Comparison of ENCODE assay signal across 8 cellular contexts in genomic region chr2:237674731-237675276, GRCh38. TPM values are rescaled to one million over a fixed set of nuclear protein-coding genes. Genes with fewer than 3 reads are reported as not detected.
DNase-seq lines count a peak whose midpoint lies in the region; ATAC-seq and TF ChIP-seq lines count a peak whose summit lies in the region.

No MANE protein-coding gene starts in this region.

- peak overlapping the region; percentile 92 for H3K4me2 ChIP-seq in OCI-LY1 (ENCODE audit: low read length)
- H3K4me2 ChIP-seq in fibroblast of lung (ENCODE audit: extremely low read depth, insufficient read depth, low read length), result peak overlapping the region; percentile 44
- H3K4me2 ChIP-seq in neural cell (ENCODE audit: low read length), result no peak overlapping the region

- H3K9me2 ChIP-seq in OCI-LY1 (ENCODE audit: low read depth, low read length), result no peaks in the 10 kb centered on the region
- no peaks in the 10 kb centered on the region for H3K9me2 ChIP-seq in neural cell (ENCODE audit: insufficient read depth, low read length)

- POLR2A ChIA-PET in AG04450 (lab: Yijun Ruan, JAX), result interaction anchor here (1.0 kb wide), 1 partner anchor 18 kb away, joined by 3 read pairs; no protein-coding TSS in a partner anchor

- peak; percentile 11 for TF ChIP-seq RAD21 in neural cell (conservative IDR thresholded peaks at IDR 0.05)

- H3K9me3 ChIP-seq in AG04450 (ENCODE audit: control insufficient read depth, insufficient read depth, low read length), result no peaks in the 10 kb centered on the region
- no peaks in the 10 kb centered on the region for H3K9me3 ChIP-seq in OCI-LY1 (ENCODE audit: low read length)
- H3K9me3 ChIP-seq in fibroblast of lung (ENCODE audit: control insufficient read depth, insufficient read depth, low read depth, low read length), result no peaks in the 10 kb centered on the region
- no peaks in the 10 kb centered on the region for H3K9me3 ChIP-seq in neural cell (ENCODE audit: low read length)
- no peaks in the 10 kb centered on the region for H3K9me3 ChIP-seq in subcutaneous abdominal adipose tissue (ENCODE audit: control insufficient read depth in 5 of 5, low read length in 5 of 5)

- no peak for TF ChIP-seq CTCF in AG04450 (IDR thresholded peaks at IDR 0.05; ENCODE audit: low read depth, low read length)
- no peak for TF ChIP-seq CTCF in OCI-LY1 (IDR thresholded peaks at IDR 0.05; ENCODE audit: low read length)
- peak in 1 of 2 donors; percentile 8 for TF ChIP-seq CTCF in fibroblast of lung (conservative IDR thresholded peaks at IDR 0.05 in 1 of 2, IDR thresholded peaks at IDR 0.05 in 1 of 2; ENCODE audit: low read depth in 1 of 2, low read length in 2 of 2)
- TF ChIP-seq CTCF in neural cell (IDR thresholded peaks at IDR 0.05; ENCODE audit: poor library complexity, severe bottlenecking), result no peak

- TF ChIP-seq EP300 in neural cell (conservative IDR thresholded peaks at IDR 0.05; ENCODE audit: poor library complexity, severe bottlenecking), result no peak

- CTCF ChIA-PET in AG04450 (lab: Charles Lee), result interaction anchor here (0.6 to 8.8 kb wide), 5 partner anchors 10 to 70 kb away, joined by 3 to 101 read pairs (median 5); no protein-coding TSS in a partner anchor

- ATAC-seq in GM19035 (IDR thresholded peaks at IDR 0.05; ENCODE audit: unreplicated experiment) (peak; percentile 87), HG03175 (IDR thresholded peaks at IDR 0.05; ENCODE audit: unreplicated experiment) (peak; percentile 86)

- H3K9ac ChIP-seq in OCI-LY1 (ENCODE audit: low read length), result peak overlapping the region; percentile 42; the same call in 1 of the 2 replicates
- peak overlapping the region; percentile 21 for H3K9ac ChIP-seq in fibroblast of lung (ENCODE audit: insufficient read depth, low read length)
- peak overlapping the region; percentile 18 for H3K9ac ChIP-seq in neural cell (ENCODE audit: low read length)
- peak overlapping the region; percentile 13 to 53 (median 48) for H3K9ac ChIP-seq in subcutaneous abdominal adipose tissue (ENCODE audit: low read length in 5 of 5)

- H3K36me3 ChIP-seq in OCI-LY1 (ENCODE audit: insufficient read depth, low read length) (no peaks in the 10 kb centered on the region), fibroblast of lung (ENCODE audit: control insufficient read depth, insufficient read depth, low read length) (no peaks in the 10 kb centered on the region), neural cell (ENCODE audit: insufficient read depth, low read length) (no peaks in the 10 kb centered on the region), subcutaneous abdominal adipose tissue (ENCODE audit: control insufficient read depth in 5 of 5, insufficient read depth in 5 of 5, low read length in 5 of 5) (no peaks in the 10 kb centered on the region)

- peaks cover 4% of the 10 kb centered on the region; the same call in 1 of the 2 replicates for H3F3A ChIP-seq in OCI-LY1 (ENCODE audit: insufficient read depth, low read length)
- no peaks in the 10 kb centered on the region for H3F3A ChIP-seq in neural cell (ENCODE audit: insufficient read depth, low read length, poor library complexity, severe bottlenecking)

- peaks cover 84% of the 10 kb centered on the region for H3K4me1 ChIP-seq in OCI-LY1 (ENCODE audit: insufficient read depth, low read length, severe bottlenecking)
- peaks cover 24% of the 10 kb centered on the region for H3K4me1 ChIP-seq in fibroblast of lung (ENCODE audit: control insufficient read depth, extremely low read depth, insufficient read depth, low read length)
- H3K4me1 ChIP-seq in subcutaneous abdominal adipose tissue (ENCODE audit: control insufficient read depth in 5 of 5, insufficient read depth in 5 of 5, low read length in 5 of 5), result peaks cover 18 to 76% (median 72%) of the 10 kb centered on the region in 5 donors

- H2AFZ ChIP-seq in OCI-LY1 (ENCODE audit: low read length) (no peak overlapping the region), fibroblast of lung (ENCODE audit: low read length) (no peak overlapping the region), neural cell (ENCODE audit: low read depth, low read length) (no peak overlapping the region)

- H3K27me3 ChIP-seq in AG04450 (ENCODE audit: control insufficient read depth, insufficient read depth, low read length) (no peaks in the 10 kb centered on the region), OCI-LY1 (ENCODE audit: insufficient read depth, low read length) (no peaks in the 10 kb centered on the region), fibroblast of lung (ENCODE audit: control insufficient read depth, insufficient read depth, low read length) (no peaks in the 10 kb centered on the region), neural cell (ENCODE audit: insufficient read depth, low read depth, low read length) (no peaks in the 10 kb centered on the region), subcutaneous abdominal adipose tissue (ENCODE audit: control insufficient read depth in 5 of 5, insufficient read depth in 4 of 5, low read length in 5 of 5) (peaks cover 0 to 12% (median 5%) of the 10 kb centered on the region in 5 donors)

- H3K79me2 ChIP-seq in OCI-LY1 (ENCODE audit: insufficient read depth, low read length) (no peaks in the 10 kb centered on the region), fibroblast of lung (ENCODE audit: control insufficient read depth, insufficient read depth, low read length) (no peaks in the 10 kb centered on the region), neural cell (replicated peaks; ENCODE audit: insufficient read depth, low read length) (peaks cover 7% of the 10 kb centered on the region)

- H4K20me1 ChIP-seq in OCI-LY1 (ENCODE audit: insufficient read depth, low read length) (no peaks in the 10 kb centered on the region), fibroblast of lung (ENCODE audit: control insufficient read depth, extremely low read depth, insufficient read depth, low read length) (no peaks in the 10 kb centered on the region), neural cell (ENCODE audit: insufficient read depth) (no peaks in the 10 kb centered on the region)

- no peak overlapping the region for H3K4me3 ChIP-seq in AG04450 (ENCODE audit: low read depth, low read length)
- H3K4me3 ChIP-seq in OCI-LY1 (ENCODE audit: low read depth, low read length, poor library complexity, severe bottlenecking), result peak overlapping the region; percentile 66
- no peak overlapping the region for H3K4me3 ChIP-seq in fibroblast of lung (replicated peaks in 1 of 4; ENCODE audit: control extremely low read depth in 1 of 4, insufficient read depth in 1 of 4, low read depth in 3 of 4, low read length in 4 of 4)
- H3K4me3 ChIP-seq in neural cell (ENCODE audit: low read length), result peak overlapping the region; percentile 39
- H3K4me3 ChIP-seq in subcutaneous abdominal adipose tissue (ENCODE audit: low read depth in 1 of 5, low read length in 5 of 5), result peak overlapping the region; percentile 8 to 55 (median 51)

- DNase-seq in AG04450 (ENCODE audit: low read depth, low spot score), result no peak
- DNase-seq in activated T-cell treated with anti-CD3 and anti-CD28 coated beads, Interleukin-2, amount 50 U/mL, for 1 hour, result peak; percentile 83
- DNase-seq in fibroblast of lung (ENCODE audit: low read depth in 2 of 2), result peak; percentile 80 to 90

- H3K27ac ChIP-seq in AG04450 (ENCODE audit: low read depth, low read length) (peak overlapping the region; percentile 61), OCI-LY1 (ENCODE audit: low read depth, low read length, poor library complexity, severe bottlenecking) (peak overlapping the region; percentile 98), fibroblast of lung (ENCODE audit: insufficient read depth, low read length) (peak overlapping the region; percentile 49), neural cell (ENCODE audit: low read length) (no peak overlapping the region), subcutaneous abdominal adipose tissue (ENCODE audit: low read depth, low read length) (peak overlapping the region; percentile 81)

TF ChIP-seq in neural cell, 6 proteins besides CTCF, POLR2A, EP300 and RAD21:
- TF ChIP-seq MXI1 (conservative IDR thresholded peaks at IDR 0.05; ENCODE audit: poor library complexity, severe bottlenecking), result peak; percentile 67
- no peak for TF ChIP-seq SMC3 (conservative IDR thresholded peaks at IDR 0.05; ENCODE audit: poor library complexity)

RNA-seq across cellular contexts. Expression of gene LRRFIP1, which starts 47.4 kb away (rescaled TPM):
- polyA plus RNA-seq in AG04450 (2011; rRNA removed) (55.2 and 71.1 TPM in 2 replicates), fibroblast of lung (85.9 and 113 TPM in 2 replicates), neural cell (88.2 and 96.3 TPM in 2 replicates)
- polyA minus RNA-seq in AG04450 (2011; rRNA and poly(A)+ RNA removed), result 47.3 TPM in 2 replicates
- 37.0 and 58.1 TPM in 2 replicates for total RNA-seq in fibroblast of lung
- polyA plus RNA-seq in fibroblast of lung (2012), result 74.2 and 102 TPM in 2 replicates
- polyA minus RNA-seq in fibroblast of lung (ENCODE audit: low replicate concordance) (9.6 and 10.0 TPM in 2 replicates), neural cell (69.4 and 93.9 TPM in 2 replicates)

Comparison
In these comparisons a context has a peak if more than half of its experiments do, and no peak if none do; other contexts are left out.
1. H3K4me3 ChIP-seq: peak in OCI-LY1 (single experiment), neural cell (single experiment) and subcutaneous abdominal adipose tissue (5 of 5); none in AG04450 (single experiment) and fibroblast of lung (0 of 4).
2. Peak in every context shown above with its lines, with median percentiles within 50 percentile points of each other: H3K9ac ChIP-seq.